ENCODE assay signal across 19 cellular contexts in the genomic region with DNA sequence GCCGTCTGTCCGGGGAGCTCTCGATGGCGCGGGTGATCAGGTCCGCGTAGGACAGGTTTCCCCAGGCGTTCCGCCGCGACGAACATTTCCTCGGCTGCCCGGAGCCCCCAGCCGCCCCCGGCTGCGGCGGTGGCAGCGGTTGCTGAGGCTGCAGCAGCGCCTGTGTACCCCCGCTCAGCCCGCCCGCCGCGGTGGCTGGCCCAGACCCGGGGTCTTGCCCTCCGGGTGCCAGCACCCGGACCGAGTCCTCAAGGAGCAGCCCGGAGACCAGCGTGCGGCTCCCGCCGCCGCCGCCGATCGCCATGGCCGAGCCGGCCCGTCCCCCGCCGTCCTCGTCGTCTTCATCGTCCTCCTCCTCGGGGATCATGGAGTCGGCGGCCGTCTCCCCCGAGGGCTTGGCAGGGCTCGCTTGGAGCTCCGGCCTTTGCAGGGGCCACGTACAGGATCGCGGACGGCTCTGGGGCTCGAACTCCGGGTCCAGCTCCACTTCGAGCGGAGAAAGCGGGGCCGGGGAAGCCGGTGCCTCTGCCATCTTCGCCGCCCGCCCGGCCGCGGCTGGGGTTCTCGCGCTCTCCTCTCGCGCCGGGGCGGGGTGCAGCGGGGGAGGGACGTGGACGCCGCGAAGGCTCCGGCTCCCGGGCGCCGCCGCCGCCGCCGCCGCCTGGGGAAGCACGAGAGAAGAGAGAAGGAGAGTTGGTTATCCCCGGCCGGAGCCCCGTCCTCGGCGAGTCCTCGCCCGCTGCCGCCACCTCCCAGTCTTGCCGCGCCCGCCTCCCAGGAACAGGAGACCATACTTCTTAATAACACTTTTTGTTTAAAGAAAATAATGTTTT. TPM values are rescaled to one million over a fixed set of nuclear protein-coding genes. Genes with fewer than 3 reads are reported as not detected.
"Had no signal": no experiment of that assay in that cellular context is flagged by ENCODE, and none has a peak within 500 bp of the region (broad histone marks: within the 10 kb centered on the region; RNA-seq: fewer than 3 reads in every experiment).

No MANE protein-coding gene starts in this region.

RNA-seq across cellular contexts. Expression of gene TBC1D28, which starts 28.4 kb away (rescaled TPM):
- total RNA-seq: heart left ventricle; kidney; left lobe of liver; liver; lower lobe of right lung; mammary epithelial cell; mononuclear cell; myocyte; naive thymus-derived CD4-positive, alpha-beta T cell; osteoblast; pancreas; spleen; stomach; thoracic aorta; ureter; uterus had no signal
- polyA plus RNA-seq: heart left ventricle; immature natural killer cell; liver; mammary epithelial cell; naive thymus-derived CD4-positive, alpha-beta T cell; pancreas; sigmoid colon; small intestine; spleen; stomach had no signal
